10 cellular contexts compared by ENCODE assay signal in the genomic region with DNA sequence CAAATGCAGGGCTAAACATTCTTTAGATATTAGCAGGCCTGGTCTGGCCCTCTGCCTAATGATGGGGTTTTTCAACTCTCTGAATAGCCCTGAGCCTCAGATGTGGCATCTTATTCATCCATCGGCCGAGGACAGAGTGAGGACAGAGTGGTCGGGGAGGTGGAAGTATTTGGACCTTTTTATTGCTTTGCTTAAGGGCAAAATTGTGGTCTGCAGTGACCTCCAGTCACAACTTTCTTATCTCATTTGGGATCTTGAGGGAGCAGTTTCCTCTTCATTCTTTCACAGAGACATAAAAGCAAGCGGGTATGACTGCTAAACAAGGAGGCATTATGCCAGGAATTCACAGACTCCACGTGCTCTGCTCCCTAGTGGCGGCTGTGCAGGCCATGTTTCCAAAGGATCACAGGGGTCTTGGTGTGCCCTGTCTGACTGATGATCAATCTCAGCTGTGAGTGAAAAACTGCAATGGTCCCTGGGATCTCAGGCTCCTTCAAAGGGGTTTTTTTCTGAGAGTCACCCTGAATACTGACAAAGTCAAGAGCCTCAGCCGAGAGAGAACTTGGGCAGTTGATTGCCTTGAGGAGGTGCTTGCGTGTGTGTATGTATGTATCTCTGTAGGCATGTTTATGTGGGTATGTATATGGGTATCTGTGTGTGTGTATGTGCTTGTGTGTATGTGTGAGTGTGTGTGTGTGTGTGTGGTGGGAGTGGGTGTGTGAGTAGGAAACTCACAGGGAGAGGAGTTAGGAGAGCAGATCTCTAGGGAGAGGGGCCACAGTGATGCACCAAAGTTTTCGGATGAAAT. TPM values are rescaled to one million over a fixed set of nuclear protein-coding genes. Genes with fewer than 3 reads are reported as not detected.
DNase-seq lines count a peak whose midpoint lies in the region; ATAC-seq and TF ChIP-seq lines count a peak whose summit lies in the region.
"Had no signal": no experiment of that assay in that cellular context is flagged by ENCODE, and none has a peak within 500 bp of the region (broad histone marks: within the 10 kb centered on the region; RNA-seq: fewer than 3 reads in every experiment).

No MANE protein-coding gene starts in this region.

- no peaks in the 10 kb centered on the region for H3K27me3 ChIP-seq in right atrium auricular region
- H3K27me3 ChIP-seq in upper lobe of right lung: no peaks in the 10 kb centered on the region

- H3K9me3 ChIP-seq in right atrium auricular region: no peaks in the 10 kb centered on the region
- H3K9me3 ChIP-seq in upper lobe of right lung: no peaks in the 10 kb centered on the region

- H3K27ac ChIP-seq in right atrium auricular region: peak overlapping the region in 1 of 2 donors; percentile 13
- no peak overlapping the region for H3K27ac ChIP-seq in upper lobe of right lung

- H3K36me3 Mint-ChIP-seq in natural killer cell: no peaks in the 10 kb centered on the region

- intact Hi-C loops in Right ventricle myocardium superior (cut with DNase I): no loop called here
- intact Hi-C loops in upper lobe of right lung (cut with DNase I): no loop called here
- intact Hi-C loops in natural killer cell (cut with micrococcal nuclease): no loop called here

- H3K36me3 ChIP-seq in right atrium auricular region (no peaks in the 10 kb centered on the region), upper lobe of right lung (no peaks in the 10 kb centered on the region)

- DNase-seq in Right ventricle myocardium superior (no peak), right atrium auricular region (ENCODE audit: low spot score) (no peak), amniotic stem cell (lab: John Stamatoyannopoulos, UW) (peak; percentile 50), iPS-NIHi7 (ENCODE audit: extremely low spot score) (peak; percentile 33), upper lobe of right lung (no peak), SHP77 treated with DMSO at 0.1 percent for 48 hours (lab: John Stamatoyannopoulos, UW) (no peak), natural killer cell (no peak), COLO668 (lab: John Stamatoyannopoulos, UW; ENCODE audit: unreplicated experiment) (no peak)
- DNase-seq: stimulated activated CD4-positive, alpha-beta T cell treated with anti-CD3 and anti-CD28 coated beads, Interleukin-1b, Interleukin-23, amount 100 ng/mL, for 48 hours had no signal

- H3K4me1 ChIP-seq in right atrium auricular region: peaks cover 0 to 9% of the 10 kb centered on the region in 2 donors
- H3K4me1 ChIP-seq in upper lobe of right lung: no peaks in the 10 kb centered on the region

- no peak overlapping the region for H3K4me3 Mint-ChIP-seq in natural killer cell
- H3K4me3 Mint-ChIP-seq: B cell had no signal

- TF ChIP-seq CTCF in right atrium auricular region (IDR thresholded peaks at IDR 0.05) (no peak), upper lobe of right lung (IDR thresholded peaks at IDR 0.05) (no peak), natural killer cell (IDR thresholded peaks at IDR 0.05) (no peak)

- ATAC-seq in Right ventricle myocardium superior (ENCODE audit: poor library complexity) (peak; percentile 81), upper lobe of right lung (peak; percentile 58), natural killer cell (no peak)

- no peak overlapping the region for H3K27ac Mint-ChIP-seq in natural killer cell
- H3K27ac Mint-ChIP-seq: B cell had no signal

- H3K4me3 ChIP-seq in right atrium auricular region (no peak overlapping the region), upper lobe of right lung (no peak overlapping the region)

- peaks cover 0 to 17% of the 10 kb centered on the region in 2 donors for H3K27me3 Mint-ChIP-seq in natural killer cell (ENCODE audit: low read depth in 2 of 2)

- no peaks in the 10 kb centered on the region for H3K9me3 Mint-ChIP-seq in natural killer cell

- H3K4me1 Mint-ChIP-seq in natural killer cell: no peaks in the 10 kb centered on the region
- H3K4me1 Mint-ChIP-seq: B cell had no signal

RNA-seq across cellular contexts. Expression of a gene that starts 47.6 kb away (rescaled TPM):
- total RNA-seq in Right ventricle myocardium superior (7.2 TPM), right atrium auricular region (10 to 100 TPM in 1 of 2 donors, 1 to 10 TPM in 1; 6.2 to 14.1 TPM), upper lobe of right lung (21.8 TPM), natural killer cell (under 1 TPM in 1 of 3 donors, not detected in 2; 0.50 TPM)

Comparison
In these comparisons a context has a peak if more than half of its experiments do, and no peak if none do; other contexts are left out.
1. ATAC-seq: peak in Right ventricle myocardium superior (single experiment) and upper lobe of right lung (single experiment); none in natural killer cell (0 of 3).
2. DNase-seq: peak in amniotic stem cell (single experiment) and iPS-NIHi7 (single experiment); none in Right ventricle myocardium superior (single experiment), right atrium auricular region (single experiment), upper lobe of right lung (single experiment), SHP77 treated with DMSO at 0.1 percent for 48 hours (single experiment), natural killer cell (single experiment) and COLO668 (single experiment).